In genomic region chr2:74438248-74438647, GRCh38 we compare ENCODE assay signal across 1 cellular context.
TF ChIP-seq lines count a peak whose summit lies in the region.

No MANE protein-coding gene starts in this region.

TF ChIP-seq in GM23338, 12 proteins besides CTCF, POLR2A, EP300 and RAD21:
- TF ChIP-seq CREB1 (CRISPR knock-in tag; IDR thresholded peaks at IDR 0.05; ENCODE audit: low read depth) (no peak), ETS1 (IDR thresholded peaks at IDR 0.05) (no peak), POLR2AphosphoS5 (IDR thresholded peaks at IDR 0.05; ENCODE audit: low read depth) (no peak), EZH2phosphoT487 (IDR thresholded peaks at IDR 0.05; ENCODE audit: unreplicated experiment) (no peak), STAT1 (IDR thresholded peaks at IDR 0.05; ENCODE audit: unreplicated experiment) (no peak), ZNF331 (CRISPR knock-in tag; IDR thresholded peaks at IDR 0.05; ENCODE audit: low read depth) (no peak), REST (IDR thresholded peaks at IDR 0.05; ENCODE audit: unreplicated experiment) (no peak), ZNF114 (CRISPR knock-in tag; IDR thresholded peaks at IDR 0.05) (no peak), EZH2 (IDR thresholded peaks at IDR 0.05; ENCODE audit: low read depth, unreplicated experiment) (no peak), JUNB (IDR thresholded peaks at IDR 0.05; ENCODE audit: unreplicated experiment) (no peak), NANOG (IDR thresholded peaks at IDR 0.05; ENCODE audit: borderline replicate concordance) (no peak)
- TF ChIP-seq, protein P1, sequence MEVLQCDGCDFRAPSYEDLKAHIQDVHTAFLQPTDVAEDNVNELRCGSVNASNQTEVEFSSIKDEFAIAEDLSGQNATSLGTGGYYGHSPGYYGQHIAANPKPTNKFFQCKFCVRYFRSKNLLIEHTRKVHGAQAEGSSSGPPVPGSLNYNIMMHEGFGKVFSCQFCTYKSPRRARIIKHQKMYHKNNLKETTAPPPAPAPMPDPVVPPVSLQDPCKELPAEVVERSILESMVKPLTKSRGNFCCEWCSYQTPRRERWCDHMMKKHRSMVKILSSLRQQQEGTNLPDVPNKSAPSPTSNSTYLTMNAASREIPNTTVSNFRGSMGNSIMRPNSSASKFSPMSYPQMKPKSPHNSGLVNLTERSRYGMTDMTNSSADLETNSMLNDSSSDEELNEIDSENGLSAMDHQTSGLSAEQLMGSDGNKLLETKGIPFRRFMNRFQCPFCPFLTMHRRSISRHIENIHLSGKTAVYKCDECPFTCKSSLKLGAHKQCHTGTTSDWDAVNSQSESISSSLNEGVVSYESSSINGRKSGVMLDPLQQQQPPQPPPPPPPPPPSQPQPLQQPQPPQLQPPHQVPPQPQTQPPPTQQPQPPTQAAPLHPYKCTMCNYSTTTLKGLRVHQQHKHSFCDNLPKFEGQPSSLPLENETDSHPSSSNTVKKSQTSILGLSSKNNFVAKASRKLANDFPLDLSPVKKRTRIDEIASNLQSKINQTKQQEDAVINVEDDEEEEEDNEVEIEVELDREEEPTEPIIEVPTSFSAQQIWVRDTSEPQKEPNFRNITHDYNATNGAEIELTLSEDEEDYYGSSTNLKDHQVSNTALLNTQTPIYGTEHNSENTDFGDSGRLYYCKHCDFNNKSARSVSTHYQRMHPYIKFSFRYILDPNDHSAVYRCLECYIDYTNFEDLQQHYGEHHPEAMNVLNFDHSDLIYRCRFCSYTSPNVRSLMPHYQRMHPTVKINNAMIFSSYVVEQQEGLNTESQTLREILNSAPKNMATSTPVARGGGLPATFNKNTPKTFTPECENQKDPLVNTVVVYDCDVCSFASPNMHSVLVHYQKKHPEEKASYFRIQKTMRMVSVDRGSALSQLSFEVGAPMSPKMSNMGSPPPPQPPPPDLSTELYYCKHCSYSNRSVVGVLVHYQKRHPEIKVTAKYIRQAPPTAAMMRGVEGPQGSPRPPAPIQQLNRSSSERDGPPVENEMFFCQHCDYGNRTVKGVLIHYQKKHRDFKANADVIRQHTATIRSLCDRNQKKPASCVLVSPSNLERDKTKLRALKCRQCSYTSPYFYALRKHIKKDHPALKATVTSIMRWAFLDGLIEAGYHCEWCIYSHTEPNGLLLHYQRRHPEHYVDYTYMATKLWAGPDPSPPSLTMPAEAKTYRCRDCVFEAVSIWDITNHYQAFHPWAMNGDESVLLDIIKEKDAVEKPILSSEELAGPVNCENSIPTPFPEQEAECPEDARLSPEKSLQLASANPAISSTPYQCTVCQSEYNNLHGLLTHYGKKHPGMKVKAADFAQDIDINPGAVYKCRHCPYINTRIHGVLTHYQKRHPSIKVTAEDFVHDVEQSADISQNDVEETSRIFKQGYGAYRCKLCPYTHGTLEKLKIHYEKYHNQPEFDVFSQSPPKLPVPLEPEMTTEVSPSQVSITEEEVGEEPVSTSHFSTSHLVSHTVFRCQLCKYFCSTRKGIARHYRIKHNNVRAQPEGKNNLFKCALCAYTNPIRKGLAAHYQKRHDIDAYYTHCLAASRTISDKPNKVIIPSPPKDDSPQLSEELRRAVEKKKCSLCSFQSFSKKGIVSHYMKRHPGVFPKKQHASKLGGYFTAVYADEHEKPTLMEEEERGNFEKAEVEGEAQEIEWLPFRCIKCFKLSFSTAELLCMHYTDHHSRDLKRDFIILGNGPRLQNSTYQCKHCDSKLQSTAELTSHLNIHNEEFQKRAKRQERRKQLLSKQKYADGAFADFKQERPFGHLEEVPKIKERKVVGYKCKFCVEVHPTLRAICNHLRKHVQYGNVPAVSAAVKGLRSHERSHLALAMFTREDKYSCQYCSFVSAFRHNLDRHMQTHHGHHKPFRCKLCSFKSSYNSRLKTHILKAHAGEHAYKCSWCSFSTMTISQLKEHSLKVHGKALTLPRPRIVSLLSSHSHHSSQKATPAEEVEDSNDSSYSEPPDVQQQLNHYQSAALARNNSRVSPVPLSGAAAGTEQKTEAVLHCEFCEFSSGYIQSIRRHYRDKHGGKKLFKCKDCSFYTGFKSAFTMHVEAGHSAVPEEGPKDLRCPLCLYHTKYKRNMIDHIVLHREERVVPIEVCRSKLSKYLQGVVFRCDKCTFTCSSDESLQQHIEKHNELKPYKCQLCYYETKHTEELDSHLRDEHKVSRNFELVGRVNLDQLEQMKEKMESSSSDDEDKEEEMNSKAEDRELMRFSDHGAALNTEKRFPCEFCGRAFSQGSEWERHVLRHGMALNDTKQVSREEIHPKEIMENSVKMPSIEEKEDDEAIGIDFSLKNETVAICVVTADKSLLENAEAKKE (CRISPR knock-in tag; IDR thresholded peaks at IDR 0.05) = no peak
